20 cellular contexts compared by ENCODE assay signal in genomic region chr6:28766426-28766825, GRCh38.
"Had no signal": no experiment of that assay in that cellular context is flagged by ENCODE, and none has a peak within 500 bp of the region (broad histone marks: within the 10 kb centered on the region; RNA-seq: fewer than 3 reads in every experiment).

No MANE protein-coding gene starts in this region.

- H3K27ac ChIP-seq: epithelial cell of prostate, heart right ventricle, left ventricle myocardium inferior, spleen, upper lobe of left lung had no signal

- H3K4me3 Mint-ChIP-seq: activated naive CD8-positive, alpha-beta T cell treated with anti-CD3 and anti-CD28 coated beads, Interleukin-2, amount 10 ng/mL, durations not matched to agents 7 days and 5 days; activated T-cell treated with anti-CD3 and anti-CD28 coated beads, Interleukin-2, amount 50 U/mL, for 4 hours; natural killer cell had no signal

- H3K4me1 Mint-ChIP-seq: activated naive CD8-positive, alpha-beta T cell treated with anti-CD3 and anti-CD28 coated beads, Interleukin-2, amount 10 ng/mL, durations not matched to agents 7 days and 5 days; natural killer cell had no signal

- H3K4me1 ChIP-seq: heart right ventricle, left ventricle myocardium inferior, spleen, upper lobe of left lung had no signal

- FAIRE-seq: bronchial epithelial cell, TTC549 had no signal

- H3K4me3 ChIP-seq: heart right ventricle, left ventricle myocardium inferior, spleen, upper lobe of left lung had no signal

- H3K36me3 ChIP-seq: heart right ventricle, left ventricle myocardium inferior, spleen, upper lobe of left lung had no signal

- H3K27ac Mint-ChIP-seq: activated naive CD8-positive, alpha-beta T cell treated with anti-CD3 and anti-CD28 coated beads, Interleukin-2, amount 10 ng/mL, durations not matched to agents 7 days and 5 days; natural killer cell; progenitor cell of endocrine pancreas had no signal

- H3K9me3 ChIP-seq: left ventricle myocardium inferior had no signal

- DNase-seq: activated CD4-positive, alpha-beta T cell treated with anti-CD3 and anti-CD28 coated beads, Interleukin-2, amount 50 U/mL, for 4 hours; activated CD8-positive, alpha-beta memory T cell treated with anti-CD3 and anti-CD28 coated beads, Interleukin-2, amount 50 U/mL, for 48 hours; activated naive CD4-positive, alpha-beta T cell treated with Interleukin-2 at 50 U/mL for 16 hours; activated naive CD8-positive, alpha-beta T cell treated with anti-CD3 and anti-CD28 coated beads, Interleukin-2, amount 10 ng/mL, durations not matched to agents 7 days and 5 days; activated T-cell treated with anti-CD3 and anti-CD28 coated beads, Interleukin-2, amount 50 U/mL, for 4 hours; amygdala; cortex of kidney; heart right ventricle; left ventricle myocardium inferior; midbrain; natural killer cell; spleen; stimulated activated CD4-positive, alpha-beta T cell treated with anti-CD3 and anti-CD28 coated beads, Interleukin-4, amount 100 ng/mL, for 1 hour; stimulated activated naive CD4-positive, alpha-beta T cell treated with Interleukin-2 at 50 U/mL for 16 hours; T-helper 1 cell; upper lobe of left lung had no signal

- ATAC-seq: activated T-cell treated with anti-CD3 and anti-CD28 coated beads, Interleukin-2, amount 50 U/mL, for 4 hours; heart right ventricle; natural killer cell had no signal

- H3K36me3 Mint-ChIP-seq: natural killer cell had no signal
